In the genomic region with DNA sequence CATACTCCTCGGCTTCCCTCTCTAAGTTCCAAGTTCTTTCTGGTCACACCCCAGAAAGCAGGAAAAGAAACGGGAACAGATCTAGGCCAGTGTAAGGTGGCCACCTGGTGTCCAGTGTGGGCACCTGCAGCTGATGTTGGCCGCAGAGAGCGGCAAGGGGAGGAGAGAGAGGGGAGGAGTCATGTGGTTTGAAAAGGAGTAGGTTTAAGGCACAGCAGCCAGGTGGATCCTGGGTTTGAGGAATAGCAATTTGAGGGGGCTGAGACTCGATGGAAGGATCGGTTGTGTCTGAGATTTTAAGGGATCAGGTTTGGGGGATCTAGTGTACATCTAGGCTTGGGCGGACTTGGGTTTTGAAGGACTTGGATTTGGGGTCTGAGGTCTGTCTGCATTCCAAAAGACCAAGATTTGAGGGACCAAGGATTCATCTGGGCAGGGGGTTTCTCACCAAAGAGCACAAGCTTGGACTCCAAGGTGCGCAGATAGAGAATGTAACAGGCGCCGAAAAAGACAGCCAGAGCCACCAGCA, we compare ENCODE assay signal across 1 cellular context.
TF ChIP-seq lines count a peak whose summit lies in the region.

No MANE protein-coding gene starts in this region.

TF ChIP-seq in GM12878, 131 proteins besides CTCF, POLR2A, EP300 and RAD21 (continues in another document):
- TF ChIP-seq SP1 (IDR thresholded peaks at IDR 0.05; ENCODE audit: low read depth, low read length): no peak
- peak; percentile 33; the same call in 1 of the 2 replicates for TF ChIP-seq PAX5 (IDR thresholded peaks at IDR 0.05; ENCODE audit: borderline replicate concordance, low read depth, low read length)
- no peak for TF ChIP-seq STAT3 (IDR thresholded peaks at IDR 0.05; ENCODE audit: low read depth, low read length)
- no peak for TF ChIP-seq NR2F1 (conservative IDR thresholded peaks at IDR 0.05)
- TF ChIP-seq, protein P1, sequence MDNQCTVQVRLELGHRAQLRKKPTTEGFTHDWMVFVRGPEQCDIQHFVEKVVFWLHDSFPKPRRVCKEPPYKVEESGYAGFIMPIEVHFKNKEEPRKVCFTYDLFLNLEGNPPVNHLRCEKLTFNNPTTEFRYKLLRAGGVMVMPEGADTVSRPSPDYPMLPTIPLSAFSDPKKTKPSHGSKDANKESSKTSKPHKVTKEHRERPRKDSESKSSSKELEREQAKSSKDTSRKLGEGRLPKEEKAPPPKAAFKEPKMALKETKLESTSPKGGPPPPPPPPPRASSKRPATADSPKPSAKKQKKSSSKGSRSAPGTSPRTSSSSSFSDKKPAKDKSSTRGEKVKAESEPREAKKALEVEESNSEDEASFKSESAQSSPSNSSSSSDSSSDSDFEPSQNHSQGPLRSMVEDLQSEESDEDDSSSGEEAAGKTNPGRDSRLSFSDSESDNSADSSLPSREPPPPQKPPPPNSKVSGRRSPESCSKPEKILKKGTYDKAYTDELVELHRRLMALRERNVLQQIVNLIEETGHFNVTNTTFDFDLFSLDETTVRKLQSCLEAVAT (IDR thresholded peaks at IDR 0.05): no peak
- TF ChIP-seq, protein P2, sequence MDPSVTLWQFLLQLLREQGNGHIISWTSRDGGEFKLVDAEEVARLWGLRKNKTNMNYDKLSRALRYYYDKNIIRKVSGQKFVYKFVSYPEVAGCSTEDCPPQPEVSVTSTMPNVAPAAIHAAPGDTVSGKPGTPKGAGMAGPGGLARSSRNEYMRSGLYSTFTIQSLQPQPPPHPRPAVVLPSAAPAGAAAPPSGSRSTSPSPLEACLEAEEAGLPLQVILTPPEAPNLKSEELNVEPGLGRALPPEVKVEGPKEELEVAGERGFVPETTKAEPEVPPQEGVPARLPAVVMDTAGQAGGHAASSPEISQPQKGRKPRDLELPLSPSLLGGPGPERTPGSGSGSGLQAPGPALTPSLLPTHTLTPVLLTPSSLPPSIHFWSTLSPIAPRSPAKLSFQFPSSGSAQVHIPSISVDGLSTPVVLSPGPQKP (IDR thresholded peaks at IDR 0.05; ENCODE audit: low read depth, low read length): no peak
- TF ChIP-seq IKZF2 (IDR thresholded peaks at IDR 0.05): peak; percentile 65 to 75; a peak in 3 of 4 replicates
- TF ChIP-seq NBN (IDR thresholded peaks at IDR 0.05): 0 out of 2 replicates have a peak, but pooled peaks have one; percentile 32
- no peak for TF ChIP-seq BHLHE40 (IDR thresholded peaks at IDR 0.05; ENCODE audit: borderline replicate concordance in 1 of 2, low read depth in 2 of 2, low read length in 1 of 2)
- no peak for TF ChIP-seq BCL3 (IDR thresholded peaks at IDR 0.05; ENCODE audit: borderline replicate concordance, insufficient read depth, low read depth, low read length, poor library complexity, severe bottlenecking)
- no peak for TF ChIP-seq JUNB (IDR thresholded peaks at IDR 0.05)
- no peak for TF ChIP-seq CBX5 (IDR thresholded peaks at IDR 0.05; ENCODE audit: low read depth)
- no peak for TF ChIP-seq BACH1 (IDR thresholded peaks at IDR 0.05; ENCODE audit: borderline replicate concordance)
- TF ChIP-seq CEBPB (IDR thresholded peaks at IDR 0.05; ENCODE audit: borderline replicate concordance in 1 of 2, low read depth in 2 of 2, low read length in 2 of 2): no peak
- peak; percentile 64 for TF ChIP-seq SMC3 (IDR thresholded peaks at IDR 0.05; ENCODE audit: borderline replicate concordance, low read length)
- no peak for TF ChIP-seq ATF3 (IDR thresholded peaks at IDR 0.05; ENCODE audit: borderline replicate concordance, extremely low read depth, low read depth, low read length)
- TF ChIP-seq RAD51 (IDR thresholded peaks at IDR 0.05): peak; percentile 72
- TF ChIP-seq HCFC1 (IDR thresholded peaks at IDR 0.05; ENCODE audit: low read length): no peak
- TF ChIP-seq ETV6 (conservative IDR thresholded peaks at IDR 0.05 in 1 of 2, IDR thresholded peaks at IDR 0.05 in 1 of 2; ENCODE audit: borderline replicate concordance in 1 of 2, low read depth in 1 of 2): no peak
- TF ChIP-seq KLF5 (IDR thresholded peaks at IDR 0.05; ENCODE audit: partially characterized antibody): no peak
- peak; percentile 23; the same call in 1 of the 2 replicates for TF ChIP-seq EED (IDR thresholded peaks at IDR 0.05; ENCODE audit: low read depth)
- no peak for TF ChIP-seq MEF2B (IDR thresholded peaks at IDR 0.05; ENCODE audit: partially characterized antibody, poor library complexity, severe bottlenecking)
- TF ChIP-seq IKZF1 (conservative IDR thresholded peaks at IDR 0.05): no peak; the same call in 1 of the 2 replicates
- no peak for TF ChIP-seq REST (IDR thresholded peaks at IDR 0.05; ENCODE audit: low read depth, low read length)
- no peak for TF ChIP-seq CHD2 (IDR thresholded peaks at IDR 0.05; ENCODE audit: borderline replicate concordance, low read depth, low read length)
- no peak for TF ChIP-seq NR2C1 (IDR thresholded peaks at IDR 0.05)
- TF ChIP-seq IRF4 (IDR thresholded peaks at IDR 0.05; ENCODE audit: low read depth, low read length): 0 out of 2 replicates have a peak, but pooled peaks have one; percentile 26
- no peak for TF ChIP-seq SREBF2 (IDR thresholded peaks at IDR 0.05; ENCODE audit: low read length)
- no peak for TF ChIP-seq TARDBP (IDR thresholded peaks at IDR 0.05; ENCODE audit: borderline replicate concordance)
- no peak for TF ChIP-seq E2F4 (IDR thresholded peaks at IDR 0.05; ENCODE audit: low read depth, low read length)
- TF ChIP-seq LARP7 (IDR thresholded peaks at IDR 0.05): no peak
- TF ChIP-seq SIN3A (IDR thresholded peaks at IDR 0.05; ENCODE audit: low read depth, low read length): no peak
- no peak for TF ChIP-seq RCOR1 (conservative IDR thresholded peaks at IDR 0.05; ENCODE audit: low read depth, low read length)
- TF ChIP-seq PBX3 (IDR thresholded peaks at IDR 0.05; ENCODE audit: insufficient replicate concordance, low read depth, low read length): no peak
- TF ChIP-seq BMI1 (IDR thresholded peaks at IDR 0.05; ENCODE audit: borderline replicate concordance): no peak
- no peak for TF ChIP-seq POLR2AphosphoS5 (IDR thresholded peaks at IDR 0.05; ENCODE audit: low read length)
- peak; percentile 76 for TF ChIP-seq RUNX3 (IDR thresholded peaks at IDR 0.05; ENCODE audit: low read length)
- no peak for TF ChIP-seq PKNOX1 (IDR thresholded peaks at IDR 0.05)
- no peak for TF ChIP-seq RELA (IDR thresholded peaks at IDR 0.05; ENCODE audit: borderline replicate concordance, partially characterized antibody)
- TF ChIP-seq POLR2AphosphoS2 (IDR thresholded peaks at IDR 0.05; ENCODE audit: low read depth, low read length): no peak
- no peak for TF ChIP-seq YBX1 (IDR thresholded peaks at IDR 0.05)
- no peak for TF ChIP-seq FOXM1 (IDR thresholded peaks at IDR 0.05; ENCODE audit: low read depth, low read length)
- TF ChIP-seq GATAD2B (conservative IDR thresholded peaks at IDR 0.05; ENCODE audit: low read depth): no peak; the same call in 1 of the 2 replicates
- peak; percentile 44; the same call in 1 of the 2 replicates for TF ChIP-seq SPI1 (IDR thresholded peaks at IDR 0.05; ENCODE audit: borderline replicate concordance, insufficient read depth, low read depth, low read length)
- TF ChIP-seq, protein P3, sequence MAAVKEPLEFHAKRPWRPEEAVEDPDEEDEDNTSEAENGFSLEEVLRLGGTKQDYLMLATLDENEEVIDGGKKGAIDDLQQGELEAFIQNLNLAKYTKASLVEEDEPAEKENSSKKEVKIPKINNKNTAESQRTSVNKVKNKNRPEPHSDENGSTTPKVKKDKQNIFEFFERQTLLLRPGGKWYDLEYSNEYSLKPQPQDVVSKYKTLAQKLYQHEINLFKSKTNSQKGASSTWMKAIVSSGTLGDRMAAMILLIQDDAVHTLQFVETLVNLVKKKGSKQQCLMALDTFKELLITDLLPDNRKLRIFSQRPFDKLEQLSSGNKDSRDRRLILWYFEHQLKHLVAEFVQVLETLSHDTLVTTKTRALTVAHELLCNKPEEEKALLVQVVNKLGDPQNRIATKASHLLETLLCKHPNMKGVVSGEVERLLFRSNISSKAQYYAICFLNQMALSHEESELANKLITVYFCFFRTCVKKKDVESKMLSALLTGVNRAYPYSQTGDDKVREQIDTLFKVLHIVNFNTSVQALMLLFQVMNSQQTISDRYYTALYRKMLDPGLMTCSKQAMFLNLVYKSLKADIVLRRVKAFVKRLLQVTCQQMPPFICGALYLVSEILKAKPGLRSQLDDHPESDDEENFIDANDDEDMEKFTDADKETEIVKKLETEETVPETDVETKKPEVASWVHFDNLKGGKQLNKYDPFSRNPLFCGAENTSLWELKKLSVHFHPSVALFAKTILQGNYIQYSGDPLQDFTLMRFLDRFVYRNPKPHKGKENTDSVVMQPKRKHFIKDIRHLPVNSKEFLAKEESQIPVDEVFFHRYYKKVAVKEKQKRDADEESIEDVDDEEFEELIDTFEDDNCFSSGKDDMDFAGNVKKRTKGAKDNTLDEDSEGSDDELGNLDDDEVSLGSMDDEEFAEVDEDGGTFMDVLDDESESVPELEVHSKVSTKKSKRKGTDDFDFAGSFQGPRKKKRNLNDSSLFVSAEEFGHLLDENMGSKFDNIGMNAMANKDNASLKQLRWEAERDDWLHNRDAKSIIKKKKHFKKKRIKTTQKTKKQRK (IDR thresholded peaks at IDR 0.05; ENCODE audit: low read depth, low read length): no peak
- TF ChIP-seq, protein P4, sequence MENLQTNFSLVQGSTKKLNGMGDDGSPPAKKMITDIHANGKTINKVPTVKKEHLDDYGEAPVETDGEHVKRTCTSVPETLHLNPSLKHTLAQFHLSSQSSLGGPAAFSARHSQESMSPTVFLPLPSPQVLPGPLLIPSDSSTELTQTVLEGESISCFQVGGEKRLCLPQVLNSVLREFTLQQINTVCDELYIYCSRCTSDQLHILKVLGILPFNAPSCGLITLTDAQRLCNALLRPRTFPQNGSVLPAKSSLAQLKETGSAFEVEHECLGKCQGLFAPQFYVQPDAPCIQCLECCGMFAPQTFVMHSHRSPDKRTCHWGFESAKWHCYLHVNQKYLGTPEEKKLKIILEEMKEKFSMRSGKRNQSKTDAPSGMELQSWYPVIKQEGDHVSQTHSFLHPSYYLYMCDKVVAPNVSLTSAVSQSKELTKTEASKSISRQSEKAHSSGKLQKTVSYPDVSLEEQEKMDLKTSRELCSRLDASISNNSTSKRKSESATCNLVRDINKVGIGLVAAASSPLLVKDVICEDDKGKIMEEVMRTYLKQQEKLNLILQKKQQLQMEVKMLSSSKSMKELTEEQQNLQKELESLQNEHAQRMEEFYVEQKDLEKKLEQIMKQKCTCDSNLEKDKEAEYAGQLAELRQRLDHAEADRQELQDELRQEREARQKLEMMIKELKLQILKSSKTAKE (IDR thresholded peaks at IDR 0.05; ENCODE audit: low read depth, poor library complexity, severe bottlenecking): peak; percentile 16
